Comparison of ENCODE assay signal across 22 cellular contexts in the genomic region with DNA sequence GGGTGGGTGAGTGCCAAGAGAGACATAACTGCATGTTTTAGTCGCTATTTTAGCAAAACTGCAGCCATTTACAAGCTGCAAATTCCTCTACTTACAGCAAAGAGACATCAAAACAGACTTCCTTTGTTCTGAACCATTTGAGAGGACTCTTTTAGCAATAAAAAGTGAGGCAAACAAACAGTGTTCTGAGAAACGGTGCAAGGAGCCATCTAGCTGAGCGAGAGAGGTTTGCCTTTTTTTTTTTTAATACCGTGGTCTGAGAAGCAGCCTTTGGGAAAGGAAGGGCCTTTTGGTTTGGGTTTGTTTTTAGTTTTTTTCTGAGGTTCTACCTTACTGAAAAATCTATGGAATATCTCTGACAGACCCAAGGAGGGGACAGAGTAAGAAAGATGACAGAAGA.
"Had no signal": no experiment of that assay in that cellular context is flagged by ENCODE, and none has a peak within 500 bp of the region (broad histone marks: within the 10 kb centered on the region; RNA-seq: fewer than 3 reads in every experiment).

No MANE protein-coding gene starts in this region.

- H3K4me1 ChIP-seq: left ventricle myocardium inferior, sigmoid colon, upper lobe of right lung had no signal

- H3K27me3 ChIP-seq: sigmoid colon, upper lobe of right lung had no signal

- H3K4me3 ChIP-seq: left ventricle myocardium inferior, sigmoid colon, smooth muscle cell, upper lobe of right lung had no signal

- H3K4me2 ChIP-seq: smooth muscle cell had no signal

- ATAC-seq: activated CD4-positive, alpha-beta T cell treated with anti-CD3 and anti-CD28 coated beads for 36 hours; activated T-cell treated with anti-CD3 and anti-CD28 coated beads, Interleukin-2, amount 50 U/mL, for 4 hours; stimulated activated memory B cell treated with anti-CD40 and anti-IgM and Interleukin-4, amounts not matched to agents 10 μg/mL and 1 μg/mL and 100 μg/mL, for 72 hours; upper lobe of right lung had no signal

- H3K27ac ChIP-seq: left ventricle myocardium inferior, sigmoid colon, upper lobe of right lung had no signal

- DNase-seq: activated B cell treated with CpG ODN at 0.5 μM for 24 hours; activated CD4-positive, alpha-beta T cell treated with anti-CD3 and anti-CD28 coated beads for 36 hours; activated CD4-positive, alpha-beta T cell treated with anti-CD3 and anti-CD28 coated beads, Interleukin-2, amount 50 U/mL, for 48 hours; activated CD8-positive, alpha-beta memory T cell treated with anti-CD3 and anti-CD28 coated beads, Interleukin-2, amount 50 U/mL, for 48 hours; activated naive CD4-positive, alpha-beta T cell treated with Interleukin-2 at 50 U/mL for 16 hours; activated naive CD8-positive, alpha-beta T cell treated with anti-CD3 and anti-CD28 coated beads, Interleukin-2, amount 10 ng/mL, durations not matched to agents 7 days and 5 days; activated T-cell treated with anti-CD3 and anti-CD28 coated beads, Interleukin-2, amount 50 U/mL, for 4 hours; amniotic stem cell; effector CD8-positive, alpha-beta T cell; erythroblast; foreskin fibroblast; immature natural killer cell; left ventricle myocardium inferior; mammary epithelial cell; nephron progenitor cell; occipital lobe; sigmoid colon; stimulated activated CD4-positive, alpha-beta T cell treated with anti-CD3 and anti-CD28 coated beads, Interleukin-15, amount 100 ng/mL, for 24 hours; T1000; upper lobe of right lung had no signal

- H3K9me3 ChIP-seq: left ventricle myocardium inferior, sigmoid colon, upper lobe of right lung had no signal
